Comparison of ENCODE assay signal across 8 cellular contexts in genomic region chr4:1351854-1352633, GRCh38. TPM values are rescaled to one million over a fixed set of nuclear protein-coding genes. Genes with fewer than 3 reads are reported as not detected.
DNase-seq lines count a peak whose midpoint lies in the region; ATAC-seq and TF ChIP-seq lines count a peak whose summit lies in the region.

No MANE protein-coding gene starts in this region.

- intact Hi-C loops in cardiac septum (cut with DNase I) = loop anchor here (2.0 to 5.0 kb wide), 3 partner anchors 185 to 375 kb away; no protein-coding TSS in a partner anchor
- intact Hi-C loops in uterus (cut with DNase I; ENCODE audit: low total_unique reads) = no loop called here

- H3K4me3 ChIP-seq in MG63 = no peak overlapping the region
- no peak overlapping the region for H3K4me3 ChIP-seq in uterus

- no peaks in the 10 kb centered on the region for H3K27me3 Mint-ChIP-seq in activated naive CD8-positive, alpha-beta T cell

- TF ChIP-seq POLR2A in uterus (IDR thresholded peaks at IDR 0.05) = peak in 1 of 2 donors; percentile 16

- H3K27me3 ChIP-seq in MG63 (no peaks in the 10 kb centered on the region), uterus (no peaks in the 10 kb centered on the region)

- no peak overlapping the region for H3K4me3 Mint-ChIP-seq in activated naive CD8-positive, alpha-beta T cell

- H3K9me3 Mint-ChIP-seq in activated naive CD8-positive, alpha-beta T cell (ENCODE audit: low read depth) = no peaks in the 10 kb centered on the region

- ATAC-seq in GM21825 (IDR thresholded peaks at IDR 0.05; ENCODE audit: unreplicated experiment) = no peak

- H3K36me3 ChIP-seq in MG63 (no peaks in the 10 kb centered on the region), uterus (no peaks in the 10 kb centered on the region)

- peaks cover 23% of the 10 kb centered on the region for H3K4me1 Mint-ChIP-seq in activated naive CD8-positive, alpha-beta T cell (ENCODE audit: low read depth)

- no peaks in the 10 kb centered on the region for H3K36me3 Mint-ChIP-seq in activated naive CD8-positive, alpha-beta T cell

- H3K27ac ChIP-seq in uterus = peak overlapping the region in 1 of 2 donors; percentile 36

- H3K9me3 ChIP-seq in MG63 = no peaks in the 10 kb centered on the region
- no peaks in the 10 kb centered on the region for H3K9me3 ChIP-seq in uterus

- DNase-seq in GM10248 (ENCODE audit: extremely low spot score) (peak; percentile 83), MG63 (peak; percentile 62), T follicular helper cell (ENCODE audit: low read depth) (peak; percentile 81), cardiac septum (ENCODE audit: low spot score) (peak; percentile 94), pulmonary artery endothelial cell (ENCODE audit: low read depth, low spot score) (peak; percentile 20), uterus (peak; percentile 84)

- POLR2A ChIA-PET in GM10248 (lab: Yijun Ruan, JAX) = no interaction called here

- peak overlapping the region; percentile 58 for H3K27ac Mint-ChIP-seq in activated naive CD8-positive, alpha-beta T cell

- CTCF ChIA-PET in GM10248 (lab: Yijun Ruan, JAX) = interaction anchor here (0.7 to 5.2 kb wide), 11 partner anchors 13 to 611 kb away, joined by 3 to 44 read pairs (median 3); no protein-coding TSS in a partner anchor

- peaks cover 0 to 9% of the 10 kb centered on the region in 2 donors for H3K4me1 ChIP-seq in uterus

- peak; percentile 91 for TF ChIP-seq CTCF in GM10248 (IDR thresholded peaks at IDR 0.05; ENCODE audit: control extremely low read depth, extremely low read depth, low read depth, missing control alignments)
- peak; percentile 82 to 94 (median 88) for TF ChIP-seq CTCF in uterus (IDR thresholded peaks at IDR 0.05)

RNA-seq across cellular contexts. Expression of gene UVSSA, which starts 5.0 kb away (rescaled TPM):
- total RNA-seq in MG63 (2014; rRNA removed; shearing (Covaris generic); ENCODE audit: low replicate concordance) = 1.2 and 5.3 TPM in 2 replicates
- total RNA-seq in cardiac septum (10.4 TPM), pulmonary artery endothelial cell (4.0 and 4.2 TPM in 2 replicates), uterus (10 to 100 TPM; 13.1 to 37.2 (median 19.3) TPM)

RNA-seq across cellular contexts. Expression of gene NKX1-1, which starts 54.2 kb away (rescaled TPM):
- not detected in 2 replicates for total RNA-seq in MG63 (2014; rRNA removed; shearing (Covaris generic); ENCODE audit: low replicate concordance)
- total RNA-seq in cardiac septum (not detected), pulmonary artery endothelial cell (not detected in 2 replicates), uterus (not detected)

Comparison
In these comparisons a context has a peak if more than half of its experiments do, and no peak if none do; other contexts are left out.
1. DNase-seq: peak in every context shown above with its lines; median percentile 94 in cardiac septum; 84 in uterus; 83 in GM10248; 81 in T follicular helper cell; 62 in MG63; 20 in pulmonary artery endothelial cell.